Comparison of ENCODE assay signal across 22 cellular contexts in the genomic region with DNA sequence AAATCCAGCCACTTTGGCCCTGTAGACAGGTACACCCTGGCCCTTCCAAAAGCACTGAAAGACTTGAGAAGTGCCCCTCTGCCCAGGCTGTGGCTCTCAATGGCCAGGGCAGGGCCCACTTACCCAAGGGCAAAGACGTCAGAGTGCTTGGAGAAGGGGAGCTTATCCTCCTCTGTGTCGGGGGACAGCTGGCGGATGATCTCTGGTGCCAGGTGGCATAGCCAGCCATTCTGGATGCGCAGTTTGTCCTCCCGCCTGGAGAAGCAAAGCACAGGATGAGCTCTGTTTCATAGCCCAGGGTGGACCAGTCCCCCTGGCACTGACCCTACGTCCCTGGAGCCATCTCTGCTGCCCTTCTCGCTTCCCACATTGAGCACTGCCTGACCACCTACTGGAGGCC.
"Had no signal": no experiment of that assay in that cellular context is flagged by ENCODE, and none has a peak within 500 bp of the region (broad histone marks: within the 10 kb centered on the region; RNA-seq: fewer than 3 reads in every experiment).

No MANE protein-coding gene starts in this region.

- H3K4me1 ChIP-seq: colonic mucosa, esophagus squamous epithelium, gastrocnemius medialis, heart right ventricle, left lung, lower lobe of right lung had no signal

- ATAC-seq: effector memory CD8-positive, alpha-beta T cell; esophagus mucosa; gastrocnemius medialis; heart right ventricle; left cardiac atrium; left lung; left ventricle myocardium superior; lower lobe of right lung had no signal

- H3K27ac ChIP-seq: colonic mucosa, epithelial cell of prostate, esophagus squamous epithelium, gastrocnemius medialis, heart right ventricle, left lung, lower lobe of right lung had no signal

- H3K27me3 ChIP-seq: colonic mucosa, gastrocnemius medialis, left lung had no signal

- H3K36me3 ChIP-seq: colonic mucosa, esophagus squamous epithelium, gastrocnemius medialis, heart right ventricle, left lung, lower lobe of right lung had no signal

- DNase-seq: colonic mucosa; cortex of kidney; effector CD8-positive, alpha-beta T cell; effector memory CD8-positive, alpha-beta T cell; endodermal cell; erythroblast; esophagus squamous epithelium; foreskin fibroblast; foreskin melanocyte; gastrocnemius medialis; glutamatergic neuron; head of caudate nucleus; heart right ventricle; hippocampal formation; left cardiac atrium; left lung; left ventricle myocardium superior; lower lobe of right lung; mesendoderm; midbrain had no signal

- H3K9me3 ChIP-seq: colonic mucosa, esophagus squamous epithelium, gastrocnemius medialis, left lung, lower lobe of right lung had no signal

- H3K4me3 ChIP-seq: colonic mucosa, esophagus squamous epithelium, gastrocnemius medialis, heart right ventricle, left lung, lower lobe of right lung had no signal
